ENCODE assay signal across 1 cellular context in the genomic region with DNA sequence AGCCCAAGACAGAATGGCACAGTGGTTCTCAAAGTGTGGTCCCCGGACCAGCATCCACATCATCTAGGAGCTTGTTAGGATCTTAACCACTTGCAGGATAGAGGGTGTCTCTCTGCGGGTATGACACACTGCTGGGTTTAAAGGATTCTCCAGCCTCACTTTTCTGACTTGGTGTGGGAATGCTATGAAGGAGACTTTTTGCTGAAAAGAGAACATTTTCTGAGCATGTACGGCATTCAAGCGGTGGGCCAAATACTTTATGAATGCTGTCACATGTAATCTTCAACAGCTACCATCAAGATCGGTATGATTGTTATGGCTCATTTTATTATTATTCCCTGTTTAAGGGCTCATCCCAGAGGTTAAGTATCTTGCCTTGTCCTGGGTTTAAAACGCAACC.
TF ChIP-seq lines count a peak whose summit lies in the region.

No MANE protein-coding gene starts in this region.

TF ChIP-seq in K562, 482 proteins besides CTCF, POLR2A, EP300 and RAD21 (continued from another document):
- TF ChIP-seq, protein P1, sequence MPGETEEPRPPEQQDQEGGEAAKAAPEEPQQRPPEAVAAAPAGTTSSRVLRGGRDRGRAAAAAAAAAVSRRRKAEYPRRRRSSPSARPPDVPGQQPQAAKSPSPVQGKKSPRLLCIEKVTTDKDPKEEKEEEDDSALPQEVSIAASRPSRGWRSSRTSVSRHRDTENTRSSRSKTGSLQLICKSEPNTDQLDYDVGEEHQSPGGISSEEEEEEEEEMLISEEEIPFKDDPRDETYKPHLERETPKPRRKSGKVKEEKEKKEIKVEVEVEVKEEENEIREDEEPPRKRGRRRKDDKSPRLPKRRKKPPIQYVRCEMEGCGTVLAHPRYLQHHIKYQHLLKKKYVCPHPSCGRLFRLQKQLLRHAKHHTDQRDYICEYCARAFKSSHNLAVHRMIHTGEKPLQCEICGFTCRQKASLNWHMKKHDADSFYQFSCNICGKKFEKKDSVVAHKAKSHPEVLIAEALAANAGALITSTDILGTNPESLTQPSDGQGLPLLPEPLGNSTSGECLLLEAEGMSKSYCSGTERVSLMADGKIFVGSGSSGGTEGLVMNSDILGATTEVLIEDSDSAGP (CRISPR knock-in tag; IDR thresholded peaks at IDR 0.05) = no peak
- no peak for TF ChIP-seq XRCC4 (IDR thresholded peaks at IDR 0.05; ENCODE audit: extremely low read depth, insufficient read depth, insufficient read length)
- TF ChIP-seq, protein P2, sequence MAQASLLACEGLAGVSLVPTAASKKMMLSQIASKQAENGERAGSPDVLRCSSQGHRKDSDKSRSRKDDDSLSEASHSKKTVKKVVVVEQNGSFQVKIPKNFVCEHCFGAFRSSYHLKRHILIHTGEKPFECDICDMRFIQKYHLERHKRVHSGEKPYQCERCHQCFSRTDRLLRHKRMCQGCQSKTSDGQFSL (CRISPR knock-in tag; IDR thresholded peaks at IDR 0.05) = no peak
- TF ChIP-seq, protein P2 (tag; IDR thresholded peaks at IDR 0.05) = no peak
